Comparison of ENCODE assay signal across 30 cellular contexts in the genomic region with DNA sequence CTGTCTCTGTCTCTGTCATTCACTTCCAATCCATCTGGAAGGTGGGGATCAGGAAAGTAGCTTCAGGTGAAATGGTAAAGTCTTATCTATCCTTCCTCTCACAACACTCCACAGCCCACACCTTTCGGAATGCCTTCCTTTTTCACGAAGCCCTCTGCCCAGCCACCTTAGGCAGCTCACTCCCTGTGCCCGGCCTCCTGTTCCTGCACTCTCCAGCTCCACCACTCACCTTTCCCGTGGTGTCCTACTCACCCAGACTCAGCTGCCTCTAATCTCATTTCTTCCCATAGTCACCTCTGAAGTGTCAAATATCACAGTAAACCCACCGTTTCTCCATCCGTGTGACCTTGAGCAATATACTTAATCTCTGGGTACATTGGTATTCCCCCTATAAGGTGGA.
"Had no signal": no experiment of that assay in that cellular context is flagged by ENCODE, and none has a peak within 500 bp of the region (broad histone marks: within the 10 kb centered on the region; RNA-seq: fewer than 3 reads in every experiment).

No MANE protein-coding gene starts in this region.

- H3K27ac ChIP-seq: ascending aorta, colonic mucosa, epithelial cell of prostate, esophagus squamous epithelium, gastroesophageal sphincter, heart right ventricle had no signal

- H3K9me3 Mint-ChIP-seq: activated CD4-positive, alpha-beta memory T cell treated with anti-CD3 and anti-CD28 coated beads, Interleukin-2, amount 10 ng/mL, durations not matched to agents 7 days and 5 days; activated CD4-positive, alpha-beta T cell treated with anti-CD3 and anti-CD28 coated beads, Interleukin-2, amount 10 ng/mL, durations not matched to agents 7 days and 5 days; activated naive CD4-positive, alpha-beta T cell treated with anti-CD3 and anti-CD28 coated beads, Interleukin-2, amount 10 ng/mL, durations not matched to agents 7 days and 5 days; activated naive CD4-positive, alpha-beta T cell treated with anti-CD3 and anti-CD28 coated beads, Interleukin-2, amount 50 U/mL, for 72 hours; activated naive CD8-positive, alpha-beta T cell treated with anti-CD3 and anti-CD28 coated beads, Interleukin-2, amount 10 ng/mL, durations not matched to agents 7 days and 5 days; activated T-helper 1 cell treated with anti-CD3 and anti-CD28 coated beads, Interleukin-12 subunit alpha, Interleukin-12 subunit beta, Interleukin-2, Interleukin-4 antibody, amounts not matched to agents 30 ng/mL and 10 ng/mL and 1 ng/mL, durations not matched to agents 14 hours and 24 hours and 36 hours; activated T-helper 2 cell treated with anti-CD3 and anti-CD28 coated beads, Interferon-gamma antibody, Interleukin-2, Interleukin-4, amounts not matched to agents 10 μg/mL and 5 μg/mL and 100 μg/mL, durations not matched to agents 14 hours and 24 hours and 36 hours; T-helper 2 cell treated with Interferon-gamma antibody and Interleukin-4, amounts not matched to agents 5 μg/mL and 100 μg/mL, for 36 hours had no signal

- ATAC-seq: activated naive CD4-positive, alpha-beta T cell treated with anti-CD3 and anti-CD28 coated beads, Interleukin-2, amount 50 U/mL, for 72 hours; gastroesophageal sphincter; heart right ventricle; T-helper 17 cell had no signal

- H3K36me3 ChIP-seq: ascending aorta, colonic mucosa, esophagus squamous epithelium, gastroesophageal sphincter, heart right ventricle had no signal

- DNase-seq: activated CD4-positive, alpha-beta memory T cell treated with anti-CD3 and anti-CD28 coated beads, Interleukin-2, amount 10 ng/mL, durations not matched to agents 7 days and 5 days; activated CD4-positive, alpha-beta T cell treated with anti-CD3 and anti-CD28 coated beads for 1 hour; activated CD4-positive, alpha-beta T cell treated with anti-CD3 and anti-CD28 coated beads for 4 hours; activated CD4-positive, alpha-beta T cell treated with anti-CD3 and anti-CD28 coated beads, Interleukin-2, amount 10 ng/mL, durations not matched to agents 7 days and 5 days; activated CD4-positive, alpha-beta T cell treated with anti-CD3 and anti-CD28 coated beads, Interleukin-2, amount 50 U/mL, for 4 hours; activated effector memory CD4-positive, alpha-beta T cell treated with anti-CD3 and anti-CD28 coated beads, Interleukin-2, amount 50 U/mL, for 16 hours; activated naive CD4-positive, alpha-beta T cell treated with anti-CD3 and anti-CD28 coated beads, Interleukin-2, amount 10 ng/mL, durations not matched to agents 7 days and 5 days; activated naive CD8-positive, alpha-beta T cell treated with anti-CD3 and anti-CD28 coated beads, Interleukin-2, amount 10 ng/mL, durations not matched to agents 7 days and 5 days; activated T-cell treated with anti-CD3 and anti-CD28 coated beads, Interleukin-2, amount 50 U/mL, for 1 hour; activated T-cell treated with anti-CD3 and anti-CD28 coated beads, Interleukin-2, amount 50 U/mL, for 48 hours; caudate nucleus; cerebellar nuclear complex; colonic mucosa; effector CD8-positive, alpha-beta T cell; esophagus squamous epithelium; foreskin melanocyte; heart right ventricle; T-helper 1 cell; T-helper 17 cell had no signal

- H3K4me3 ChIP-seq: ascending aorta, colonic mucosa, esophagus squamous epithelium, gastroesophageal sphincter, heart right ventricle had no signal

- H3K27me3 ChIP-seq: ascending aorta, colonic mucosa, gastroesophageal sphincter had no signal

- H3K4me3 Mint-ChIP-seq: activated CD4-positive, alpha-beta memory T cell treated with anti-CD3 and anti-CD28 coated beads, Interleukin-2, amount 10 ng/mL, durations not matched to agents 7 days and 5 days; activated CD4-positive, alpha-beta T cell treated with anti-CD3 and anti-CD28 coated beads, Interleukin-2, amount 10 ng/mL, durations not matched to agents 7 days and 5 days; activated naive CD4-positive, alpha-beta T cell treated with anti-CD3 and anti-CD28 coated beads, Interleukin-2, amount 10 ng/mL, durations not matched to agents 7 days and 5 days; activated naive CD8-positive, alpha-beta T cell treated with anti-CD3 and anti-CD28 coated beads, Interleukin-2, amount 10 ng/mL, durations not matched to agents 7 days and 5 days; activated T-helper 1 cell treated with anti-CD3 and anti-CD28 coated beads, Interleukin-12 subunit alpha, Interleukin-12 subunit beta, Interleukin-2, Interleukin-4 antibody, amounts not matched to agents 30 ng/mL and 10 ng/mL and 1 ng/mL, durations not matched to agents 14 hours and 24 hours and 36 hours; brain; T-helper 17 cell; T-helper 2 cell treated with Interferon-gamma antibody and Interleukin-4, amounts not matched to agents 5 μg/mL and 100 μg/mL, for 36 hours had no signal

- H3K4me1 Mint-ChIP-seq: activated CD4-positive, alpha-beta memory T cell treated with anti-CD3 and anti-CD28 coated beads, Interleukin-2, amount 10 ng/mL, durations not matched to agents 7 days and 5 days; activated CD4-positive, alpha-beta T cell treated with anti-CD3 and anti-CD28 coated beads, Interleukin-2, amount 10 ng/mL, durations not matched to agents 7 days and 5 days; activated naive CD4-positive, alpha-beta T cell treated with anti-CD3 and anti-CD28 coated beads, Interleukin-2, amount 10 ng/mL, durations not matched to agents 7 days and 5 days; activated naive CD8-positive, alpha-beta T cell treated with anti-CD3 and anti-CD28 coated beads, Interleukin-2, amount 10 ng/mL, durations not matched to agents 7 days and 5 days; T-helper 17 cell had no signal

- H3K27ac Mint-ChIP-seq: activated CD4-positive, alpha-beta memory T cell treated with anti-CD3 and anti-CD28 coated beads, Interleukin-2, amount 10 ng/mL, durations not matched to agents 7 days and 5 days; activated CD4-positive, alpha-beta T cell treated with anti-CD3 and anti-CD28 coated beads, Interleukin-2, amount 10 ng/mL, durations not matched to agents 7 days and 5 days; activated naive CD4-positive, alpha-beta T cell treated with anti-CD3 and anti-CD28 coated beads, Interleukin-2, amount 10 ng/mL, durations not matched to agents 7 days and 5 days; activated naive CD4-positive, alpha-beta T cell treated with anti-CD3 and anti-CD28 coated beads, Interleukin-2, amount 50 U/mL, for 72 hours; activated naive CD8-positive, alpha-beta T cell treated with anti-CD3 and anti-CD28 coated beads, Interleukin-2, amount 10 ng/mL, durations not matched to agents 7 days and 5 days; activated T-helper 1 cell treated with anti-CD3 and anti-CD28 coated beads, Interleukin-12 subunit alpha, Interleukin-12 subunit beta, Interleukin-2, Interleukin-4 antibody, amounts not matched to agents 30 ng/mL and 10 ng/mL and 1 ng/mL, durations not matched to agents 14 hours and 24 hours and 36 hours; activated T-helper 2 cell treated with anti-CD3 and anti-CD28 coated beads, Interferon-gamma antibody, Interleukin-2, Interleukin-4, amounts not matched to agents 10 μg/mL and 5 μg/mL and 100 μg/mL, durations not matched to agents 14 hours and 24 hours and 36 hours; brain; T-helper 17 cell; T-helper 2 cell treated with Interferon-gamma antibody and Interleukin-4, amounts not matched to agents 5 μg/mL and 100 μg/mL, for 36 hours had no signal

- FAIRE-seq: bronchial epithelial cell, endometrium, endothelial cell of umbilical vein had no signal

- H3K4me1 ChIP-seq: ascending aorta, colonic mucosa, esophagus squamous epithelium, gastroesophageal sphincter, heart right ventricle had no signal

- H3K36me3 Mint-ChIP-seq: activated naive CD4-positive, alpha-beta T cell treated with anti-CD3 and anti-CD28 coated beads, Interleukin-2, amount 10 ng/mL, durations not matched to agents 7 days and 5 days; activated naive CD8-positive, alpha-beta T cell treated with anti-CD3 and anti-CD28 coated beads, Interleukin-2, amount 10 ng/mL, durations not matched to agents 7 days and 5 days; brain had no signal

- H3K9me3 ChIP-seq: ascending aorta, colonic mucosa had no signal
